In the genomic region with DNA sequence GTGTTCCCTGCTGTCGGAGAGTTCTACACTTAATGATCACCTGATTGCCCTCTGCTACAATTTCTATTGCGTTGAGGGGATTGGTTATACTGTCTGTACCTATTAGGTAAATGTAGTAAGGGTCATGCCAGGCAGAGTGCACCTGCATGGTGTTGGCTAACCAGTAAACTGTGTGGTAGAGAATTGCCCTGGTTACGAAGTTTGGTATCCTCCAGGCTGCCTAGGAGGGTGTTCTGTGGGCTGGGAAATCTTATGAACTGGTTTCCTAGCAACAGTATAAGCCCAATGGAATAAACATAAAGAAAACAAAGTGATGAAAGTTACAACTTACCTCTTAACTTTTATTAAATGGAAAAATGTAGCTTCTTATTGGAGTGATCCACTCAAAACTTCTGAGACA, we compare ENCODE assay signal across 8 cellular contexts. TPM values are rescaled to one million over a fixed set of nuclear protein-coding genes. Genes with fewer than 3 reads are reported as not detected.
A peak's percentile ranks its signal among the peaks of the same experiment; 100 is the strongest.
DNase-seq lines count a peak whose midpoint lies in the region; ATAC-seq, FAIRE-seq and TF ChIP-seq lines count a peak whose summit lies in the region.

No MANE protein-coding gene starts in this region.

- peak overlapping the region; percentile 98 for H3K27ac ChIP-seq in CD4-positive, alpha-beta T cell (ENCODE audit: low read depth, low read length)
- H3K27ac ChIP-seq in ascending aorta, result peak overlapping the region; percentile 96 to 100
- H3K27ac ChIP-seq in keratinocyte (ENCODE audit: control insufficient read depth, insufficient read depth, low read length), result peak overlapping the region; percentile 99
- peak overlapping the region; percentile 96 to 99 for H3K27ac ChIP-seq in thoracic aorta

- H3K4me3 ChIP-seq in LNCaP clone FGC (ENCODE audit: low read depth, low read length) (peak overlapping the region; percentile 87), ascending aorta (peak overlapping the region; percentile 80 to 87), keratinocyte (ENCODE audit: control insufficient read depth in 2 of 3, extremely low read depth in 1 of 3, insufficient read depth in 2 of 3, low read depth in 1 of 3, low read length in 3 of 3) (peak overlapping the region; percentile 73 to 92 (median 74)), thoracic aorta (peak overlapping the region; percentile 93)

- peak overlapping the region; percentile 99 for H3K27ac Mint-ChIP-seq in CD4-positive, alpha-beta T cell

- peak overlapping the region; percentile 97 for H3K4me3 Mint-ChIP-seq in CD4-positive, alpha-beta T cell

- in situ Hi-C loops in GM13977 (cut with MboI; ENCODE audit: low pct_unique_long_range_greater_than_20kb, low sequenced_read_pairs, unreplicated experiment), result loop anchor here (25.0 kb wide), 1 partner anchor 454 kb away; no protein-coding TSS in a partner anchor

- peaks cover 73% of the 10 kb centered on the region for H3K4me1 Mint-ChIP-seq in CD4-positive, alpha-beta T cell (ENCODE audit: low read depth)

- peak in 4 of 10 experiments; percentile 21 to 36 (median 32) for DNase-seq in CD4-positive, alpha-beta T cell
- no peak for DNase-seq in LNCaP clone FGC (ENCODE audit: low read depth)
- DNase-seq in ascending aorta (ENCODE audit: low spot score in 2 of 2), result peak in 1 of 2 donors; percentile 63
- DNase-seq in keratinocyte (ENCODE audit: low read depth, low spot score), result no peak
- no peak for DNase-seq in thoracic aorta (ENCODE audit: low spot score)
- DNase-seq in GM13977 (ENCODE audit: low spot score), result no peak
- DNase-seq in NOMO-1 treated with dmso at 0.1 percent for 144 hours (lab: John Stamatoyannopoulos, UW; ENCODE audit: unreplicated experiment), result no peak

- intact Hi-C loops in CD4-positive, alpha-beta T cell (cut with DNase I, micrococcal nuclease), result loop anchor here (2.0 to 10.0 kb wide), 8 partner anchors 41 to 1183 kb away; a partner anchor contains a TSS
- intact Hi-C loops in ascending aorta (cut with DNase I), result loop anchor here (2.0 to 5.0 kb wide), 2 partner anchors 127 to 219 kb away; a partner anchor contains a TSS

- H3K9me3 ChIP-seq in CD4-positive, alpha-beta T cell (ENCODE audit: control insufficient read depth, low read length), result no peaks in the 10 kb centered on the region
- H3K9me3 ChIP-seq in ascending aorta, result no peaks in the 10 kb centered on the region
- H3K9me3 ChIP-seq in keratinocyte (ENCODE audit: control insufficient read depth, low read depth, low read length), result no peaks in the 10 kb centered on the region
- no peaks in the 10 kb centered on the region for H3K9me3 ChIP-seq in thoracic aorta

- H3K4me1 ChIP-seq in ascending aorta (peaks cover 0 to 5% of the 10 kb centered on the region in 2 donors), keratinocyte (ENCODE audit: control insufficient read depth, extremely low read depth, insufficient read depth, low read length) (peaks cover 17% of the 10 kb centered on the region), thoracic aorta (ENCODE audit: control insufficient read depth in 1 of 2, low read depth in 2 of 2) (peaks cover 0 to 17% of the 10 kb centered on the region in 2 donors)

- peak overlapping the region; percentile 99 for H3K4me2 ChIP-seq in keratinocyte (ENCODE audit: control insufficient read depth, extremely low read depth, insufficient read depth, low read depth, low read length)

- H4K20me1 ChIP-seq in keratinocyte (ENCODE audit: control insufficient read depth, extremely low read depth, insufficient read depth, low read length), result no peaks in the 10 kb centered on the region

- no peaks in the 10 kb centered on the region for H3K9me1 ChIP-seq in keratinocyte (ENCODE audit: control insufficient read depth, extremely low read depth, insufficient read depth, low read length)

- TF ChIP-seq CTCF in CD4-positive, alpha-beta T cell (IDR thresholded peaks at IDR 0.05), result no peak
- TF ChIP-seq CTCF in LNCaP clone FGC (IDR thresholded peaks at IDR 0.05; ENCODE audit: control insufficient read depth, extremely low read depth, insufficient read depth), result no peak
- TF ChIP-seq CTCF in ascending aorta (IDR thresholded peaks at IDR 0.05), result no peak
- no peak for TF ChIP-seq CTCF in keratinocyte (optimal IDR thresholded peaks at IDR 0.05 in 1 of 3, IDR thresholded peaks at IDR 0.05 in 1 of 3, conservative IDR thresholded peaks at IDR 0.05 in 1 of 3; ENCODE audit: extremely low read depth in 1 of 3, insufficient read depth in 2 of 3, low read length in 3 of 3)
- no peak for TF ChIP-seq CTCF in thoracic aorta (IDR thresholded peaks at IDR 0.05)
- TF ChIP-seq CTCF in GM13977 (IDR thresholded peaks at IDR 0.05; ENCODE audit: extremely low read depth, insufficient read depth, missing control alignments), result no peak

- POLR2A ChIA-PET in CD4-positive, alpha-beta T cell (lab: Charles Lee), result interaction anchor here (0.6 to 3.2 kb wide), 13 partner anchors 13 to 412 kb away, joined by 3 to 31 read pairs (median 7); a partner anchor contains a TSS

- peaks cover 23% of the 10 kb centered on the region for H3K79me2 ChIP-seq in keratinocyte (ENCODE audit: control insufficient read depth, insufficient read depth, low read length)

- peaks cover 0 to 4% of the 10 kb centered on the region in 2 donors for H3K36me3 ChIP-seq in ascending aorta
- no peaks in the 10 kb centered on the region for H3K36me3 ChIP-seq in keratinocyte (ENCODE audit: control insufficient read depth in 2 of 2, extremely low read depth in 1 of 2, insufficient read depth in 2 of 2, low read length in 2 of 2)
- H3K36me3 ChIP-seq in thoracic aorta, result no peaks in the 10 kb centered on the region

- H3K9me3 Mint-ChIP-seq in CD4-positive, alpha-beta T cell, result peaks cover 7% of the 10 kb centered on the region

- FAIRE-seq in keratinocyte (lab: Jason Lieb, UNC), result no peak

- CTCF ChIA-PET in CD4-positive, alpha-beta T cell (lab: Charles Lee), result interaction anchor here (1.0 to 1.4 kb wide), 2 partner anchors 30 to 33 kb away, joined by 3 to 6 read pairs; no protein-coding TSS in a partner anchor

- H2AFZ ChIP-seq in keratinocyte (ENCODE audit: control insufficient read depth, low read length), result no peak overlapping the region

- peak overlapping the region; percentile 96 for H3K9ac ChIP-seq in keratinocyte (ENCODE audit: control insufficient read depth, extremely low read depth, insufficient read depth, low read length)

- H3K27me3 ChIP-seq in CD4-positive, alpha-beta T cell (ENCODE audit: control insufficient read depth, insufficient read depth, low read length), result no peaks in the 10 kb centered on the region
- no peaks in the 10 kb centered on the region for H3K27me3 ChIP-seq in ascending aorta
- H3K27me3 ChIP-seq in keratinocyte (ENCODE audit: control insufficient read depth, extremely low read depth, insufficient read depth, low read length), result no peaks in the 10 kb centered on the region
- no peaks in the 10 kb centered on the region for H3K27me3 ChIP-seq in thoracic aorta (replicated peaks; ENCODE audit: insufficient read depth)

- H3K36me3 Mint-ChIP-seq in CD4-positive, alpha-beta T cell (ENCODE audit: low read depth), result peaks cover 49% of the 10 kb centered on the region

- H3K27me3 Mint-ChIP-seq in CD4-positive, alpha-beta T cell, result no peaks in the 10 kb centered on the region

- ATAC-seq in CD4-positive, alpha-beta T cell (ENCODE audit: poor library complexity), result peak; percentile 15
- ATAC-seq in thoracic aorta (ENCODE audit: insufficient number of reproducible peaks, low FRiP score, low read depth) (no peak), HG03432 (IDR thresholded peaks at IDR 0.05; ENCODE audit: unreplicated experiment) (no peak)

- dilution Hi-C loops in keratinocyte (cut with MboI; ENCODE audit: extremely low pct_ligation_motif_present, low sequenced_read_pairs), result no loop called here

RNA-seq across cellular contexts. Expression of a gene that starts 1.4 kb away (rescaled TPM):
- total RNA-seq in CD4-positive, alpha-beta T cell, result 10 to 100 TPM; 52.9 to 55.3 TPM
- 13.5 TPM for total RNA-seq in ascending aorta
- 18.8 to 29.8 TPM (median 26.5 TPM) in 3 replicates for polyA plus RNA-seq in keratinocyte
- 182 TPM for polyA plus RNA-seq in keratinocyte (2011; ENCODE audit: low read depth)
- polyA plus RNA-seq in keratinocyte (2011; cell fraction: cytosol; rRNA removed), result 21.7 and 35.5 TPM in 2 replicates
- 21.9 and 27.3 TPM in 2 replicates for polyA plus RNA-seq in keratinocyte (2011; cell fraction: nucleus; rRNA removed)
- polyA plus RNA-seq in keratinocyte (2012; ENCODE audit: low replicate concordance), result 20.6 TPM in 2 replicates
- 17.8 to 37.2 TPM (median 26.5 TPM) in 3 replicates for polyA minus RNA-seq in keratinocyte
- 32.4 TPM for polyA minus RNA-seq in keratinocyte (2011; cell fraction: cytosol; rRNA and poly(A)+ RNA removed)
- polyA minus RNA-seq in keratinocyte (2011; cell fraction: nucleus; rRNA and poly(A)+ RNA removed), result 32.4 and 65.9 TPM in 2 replicates
- 10 to 100 TPM; 26.6 to 27.6 TPM for total RNA-seq in thoracic aorta
